19 cellular contexts compared by ENCODE assay signal in the genomic region with DNA sequence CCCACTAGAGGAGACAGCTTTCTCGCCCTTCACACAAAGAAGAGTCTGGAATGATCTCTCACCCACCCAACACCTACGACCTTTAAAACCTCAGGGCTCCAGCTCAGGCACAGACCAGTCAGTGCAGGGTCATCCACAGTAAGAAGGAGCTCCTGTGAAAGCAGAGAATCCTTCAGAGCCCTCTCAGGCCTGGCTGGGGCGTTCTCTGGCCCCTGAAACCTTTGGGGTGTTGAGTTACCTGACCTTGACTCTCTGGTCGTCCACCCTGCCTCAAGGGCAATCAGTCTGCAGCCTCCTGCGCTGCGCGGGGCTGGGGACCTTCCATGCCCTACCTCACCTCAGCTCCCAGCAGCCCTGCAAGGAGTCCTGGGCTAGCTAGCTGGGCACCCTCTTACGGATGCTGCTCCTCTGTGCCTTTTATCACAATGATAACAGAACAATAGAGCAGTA.
"Had no signal": no experiment of that assay in that cellular context is flagged by ENCODE, and none has a peak within 500 bp of the region (broad histone marks: within the 10 kb centered on the region; RNA-seq: fewer than 3 reads in every experiment).

No MANE protein-coding gene starts in this region.

- H3K36me3 Mint-ChIP-seq: activated naive CD8-positive, alpha-beta T cell treated with anti-CD3 and anti-CD28 coated beads for 36 hours; immature natural killer cell; naive B cell had no signal

- H3K4me3 Mint-ChIP-seq: activated naive CD8-positive, alpha-beta T cell treated with anti-CD3 and anti-CD28 coated beads for 36 hours; immature natural killer cell; naive B cell had no signal

- H3K27ac Mint-ChIP-seq: activated naive CD8-positive, alpha-beta T cell treated with anti-CD3 and anti-CD28 coated beads for 36 hours; immature natural killer cell; naive B cell had no signal

- H3K9me3 ChIP-seq: breast epithelium, neutrophil, SJSA1, suprapubic skin, upper lobe of left lung had no signal

- H3K27me3 ChIP-seq: breast epithelium, dorsolateral prefrontal cortex, suprapubic skin, upper lobe of left lung had no signal

- H3K4me1 Mint-ChIP-seq: immature natural killer cell, naive B cell had no signal

- DNase-seq: activated CD4-positive, alpha-beta T cell treated with anti-CD3 and anti-CD28 coated beads, Interleukin-2, amount 50 U/mL, for 1 hour; activated CD4-positive, CD25-positive, alpha-beta regulatory T cell; activated CD8-positive, alpha-beta memory T cell treated with anti-CD3 and anti-CD28 coated beads for 24 hours; activated naive CD8-positive, alpha-beta T cell treated with anti-CD3 and anti-CD28 coated beads for 36 hours; immature natural killer cell; left colon; mammary epithelial cell; naive B cell; small intestine; stimulated activated naive CD8-positive, alpha-beta T cell treated with anti-CD3 and anti-CD28 coated beads, Interleukin-15, Interleukin-2, amounts not matched to agents 100 U/mL and 50 U/mL, for 24 hours; upper lobe of left lung had no signal

- H3K4me1 ChIP-seq: breast epithelium, suprapubic skin, upper lobe of left lung had no signal

- H3K27ac ChIP-seq: breast epithelium, neutrophil, SJSA1, suprapubic skin, upper lobe of left lung had no signal

- H3K9me3 Mint-ChIP-seq: activated naive CD8-positive, alpha-beta T cell treated with anti-CD3 and anti-CD28 coated beads for 36 hours; immature natural killer cell; naive B cell had no signal

- FAIRE-seq: endometrium, small intestine, TTC549 had no signal

- H3K4me3 ChIP-seq: breast epithelium, dorsolateral prefrontal cortex, SJSA1, suprapubic skin, upper lobe of left lung had no signal

- H3K36me3 ChIP-seq: breast epithelium, neutrophil, SJSA1, suprapubic skin, upper lobe of left lung had no signal

- ATAC-seq: esophagus mucosa; left colon; stimulated activated naive CD8-positive, alpha-beta T cell treated with anti-CD3 and anti-CD28 coated beads, Interleukin-15, Interleukin-2, amounts not matched to agents 100 U/mL and 50 U/mL, for 24 hours had no signal
